Comparison of ENCODE assay signal across 1 cellular context in the genomic region with DNA sequence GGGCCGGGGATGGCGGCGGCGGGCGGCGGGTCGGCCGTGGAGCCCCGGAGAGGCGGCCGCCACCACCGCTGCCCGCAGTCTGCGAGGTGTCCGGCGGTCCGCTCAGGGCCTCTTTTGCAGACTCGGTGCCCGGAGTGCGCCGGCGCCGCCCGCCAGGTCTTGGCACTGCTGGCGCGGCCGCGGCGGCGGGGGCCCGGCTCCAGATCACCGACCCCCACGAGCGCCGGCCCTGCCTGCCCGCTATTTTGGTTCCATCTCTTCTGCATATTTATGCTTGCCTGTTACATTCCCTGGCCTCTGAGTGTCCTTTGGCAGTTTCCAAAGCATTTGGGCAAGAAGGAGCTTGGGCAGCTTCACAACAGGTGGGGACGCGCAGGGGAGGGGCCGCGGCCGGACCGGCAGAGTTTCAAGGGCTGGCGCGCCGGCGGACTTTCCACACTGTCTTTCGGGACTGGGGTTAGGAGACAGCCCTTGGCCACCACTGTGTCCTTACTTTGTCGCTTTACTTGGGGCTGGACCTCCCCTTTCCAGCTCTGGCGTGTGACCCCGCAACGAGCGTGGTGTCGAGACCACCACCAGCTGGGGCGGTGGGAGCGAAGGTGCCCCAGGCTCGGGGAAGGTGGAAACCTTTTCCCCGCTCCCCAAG.
TF ChIP-seq lines count a peak whose summit lies in the region.

No MANE protein-coding gene starts in this region.

TF ChIP-seq in K562, 482 proteins besides CTCF, POLR2A, EP300 and RAD21 (continues in another document):
- TF ChIP-seq MAZ (CRISPR knock-in tag; conservative IDR thresholded peaks at IDR 0.05 in 1 of 2, IDR thresholded peaks at IDR 0.05 in 1 of 2), result 0 out of 4 replicates have a peak, but pooled peaks of 1 of the 2 experiments have one; percentile 25
- peak in 1 of 2 experiments; percentile 34; a peak in 1 of 4 replicates for TF ChIP-seq TEAD1 (CRISPR knock-in tag; IDR thresholded peaks at IDR 0.05)
- TF ChIP-seq ZNF445 (CRISPR knock-in tag; IDR thresholded peaks at IDR 0.05; ENCODE audit: low read depth), result no peak
- peak; percentile 41; the same call in 1 of the 2 replicates for TF ChIP-seq SUPT5H (IDR thresholded peaks at IDR 0.05)
- TF ChIP-seq JUN (IDR thresholded peaks at IDR 0.05; ENCODE audit: borderline replicate concordance, low read depth, low read length), result no peak
- TF ChIP-seq JUN (CRISPR knock-in tag; IDR thresholded peaks at IDR 0.05; ENCODE audit: borderline replicate concordance), result no peak
- TF ChIP-seq NRF1 (conservative IDR thresholded peaks at IDR 0.05 in 1 of 2, IDR thresholded peaks at IDR 0.05 in 1 of 2), result peak; percentile 37 to 41; a peak in 2 of 4 replicates
- TF ChIP-seq BDP1 (IDR thresholded peaks at IDR 0.05; ENCODE audit: insufficient read depth, insufficient read length), result no peak
- no peak for TF ChIP-seq MAFK (IDR thresholded peaks at IDR 0.05; ENCODE audit: low read length)
- no peak for TF ChIP-seq KAT7 (CRISPR knock-in tag; IDR thresholded peaks at IDR 0.05; ENCODE audit: borderline replicate concordance)
- TF ChIP-seq MXI1 (IDR thresholded peaks at IDR 0.05; ENCODE audit: low read depth, low read length), result 0 out of 2 replicates have a peak, but pooled peaks have one; percentile 7
- no peak for TF ChIP-seq ASH1L (IDR thresholded peaks at IDR 0.05; ENCODE audit: borderline replicate concordance, low read depth, partially characterized antibody)
- TF ChIP-seq ZNF146 (CRISPR knock-in tag; IDR thresholded peaks at IDR 0.05; ENCODE audit: unreplicated experiment), result no peak
- no peak for TF ChIP-seq EHMT2 (IDR thresholded peaks at IDR 0.05)
- TF ChIP-seq ZNF408 (CRISPR knock-in tag; IDR thresholded peaks at IDR 0.05; ENCODE audit: low read depth), result no peak
- TF ChIP-seq, protein P1, sequence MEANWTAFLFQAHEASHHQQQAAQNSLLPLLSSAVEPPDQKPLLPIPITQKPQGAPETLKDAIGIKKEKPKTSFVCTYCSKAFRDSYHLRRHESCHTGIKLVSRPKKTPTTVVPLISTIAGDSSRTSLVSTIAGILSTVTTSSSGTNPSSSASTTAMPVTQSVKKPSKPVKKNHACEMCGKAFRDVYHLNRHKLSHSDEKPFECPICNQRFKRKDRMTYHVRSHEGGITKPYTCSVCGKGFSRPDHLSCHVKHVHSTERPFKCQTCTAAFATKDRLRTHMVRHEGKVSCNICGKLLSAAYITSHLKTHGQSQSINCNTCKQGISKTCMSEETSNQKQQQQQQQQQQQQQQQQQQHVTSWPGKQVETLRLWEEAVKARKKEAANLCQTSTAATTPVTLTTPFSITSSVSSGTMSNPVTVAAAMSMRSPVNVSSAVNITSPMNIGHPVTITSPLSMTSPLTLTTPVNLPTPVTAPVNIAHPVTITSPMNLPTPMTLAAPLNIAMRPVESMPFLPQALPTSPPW (CRISPR knock-in tag; IDR thresholded peaks at IDR 0.05), result 0 out of 2 replicates have a peak, but pooled peaks have one; percentile 15
- peak; percentile 50; the same call in 1 of the 2 replicates for TF ChIP-seq ZC3H4 (CRISPR knock-in tag; IDR thresholded peaks at IDR 0.05; ENCODE audit: borderline replicate concordance)
- TF ChIP-seq TEAD4 (IDR thresholded peaks at IDR 0.05; ENCODE audit: low read length), result no peak
- TF ChIP-seq TEAD4 (CRISPR knock-in tag; IDR thresholded peaks at IDR 0.05; ENCODE audit: borderline replicate concordance), result 0 out of 2 replicates have a peak, but pooled peaks have one; percentile 20
- TF ChIP-seq, protein P2, sequence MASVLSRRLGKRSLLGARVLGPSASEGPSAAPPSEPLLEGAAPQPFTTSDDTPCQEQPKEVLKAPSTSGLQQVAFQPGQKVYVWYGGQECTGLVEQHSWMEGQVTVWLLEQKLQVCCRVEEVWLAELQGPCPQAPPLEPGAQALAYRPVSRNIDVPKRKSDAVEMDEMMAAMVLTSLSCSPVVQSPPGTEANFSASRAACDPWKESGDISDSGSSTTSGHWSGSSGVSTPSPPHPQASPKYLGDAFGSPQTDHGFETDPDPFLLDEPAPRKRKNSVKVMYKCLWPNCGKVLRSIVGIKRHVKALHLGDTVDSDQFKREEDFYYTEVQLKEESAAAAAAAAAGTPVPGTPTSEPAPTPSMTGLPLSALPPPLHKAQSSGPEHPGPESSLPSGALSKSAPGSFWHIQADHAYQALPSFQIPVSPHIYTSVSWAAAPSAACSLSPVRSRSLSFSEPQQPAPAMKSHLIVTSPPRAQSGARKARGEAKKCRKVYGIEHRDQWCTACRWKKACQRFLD (CRISPR knock-in tag; IDR thresholded peaks at IDR 0.05), result no peak
- TF ChIP-seq, protein P3, sequence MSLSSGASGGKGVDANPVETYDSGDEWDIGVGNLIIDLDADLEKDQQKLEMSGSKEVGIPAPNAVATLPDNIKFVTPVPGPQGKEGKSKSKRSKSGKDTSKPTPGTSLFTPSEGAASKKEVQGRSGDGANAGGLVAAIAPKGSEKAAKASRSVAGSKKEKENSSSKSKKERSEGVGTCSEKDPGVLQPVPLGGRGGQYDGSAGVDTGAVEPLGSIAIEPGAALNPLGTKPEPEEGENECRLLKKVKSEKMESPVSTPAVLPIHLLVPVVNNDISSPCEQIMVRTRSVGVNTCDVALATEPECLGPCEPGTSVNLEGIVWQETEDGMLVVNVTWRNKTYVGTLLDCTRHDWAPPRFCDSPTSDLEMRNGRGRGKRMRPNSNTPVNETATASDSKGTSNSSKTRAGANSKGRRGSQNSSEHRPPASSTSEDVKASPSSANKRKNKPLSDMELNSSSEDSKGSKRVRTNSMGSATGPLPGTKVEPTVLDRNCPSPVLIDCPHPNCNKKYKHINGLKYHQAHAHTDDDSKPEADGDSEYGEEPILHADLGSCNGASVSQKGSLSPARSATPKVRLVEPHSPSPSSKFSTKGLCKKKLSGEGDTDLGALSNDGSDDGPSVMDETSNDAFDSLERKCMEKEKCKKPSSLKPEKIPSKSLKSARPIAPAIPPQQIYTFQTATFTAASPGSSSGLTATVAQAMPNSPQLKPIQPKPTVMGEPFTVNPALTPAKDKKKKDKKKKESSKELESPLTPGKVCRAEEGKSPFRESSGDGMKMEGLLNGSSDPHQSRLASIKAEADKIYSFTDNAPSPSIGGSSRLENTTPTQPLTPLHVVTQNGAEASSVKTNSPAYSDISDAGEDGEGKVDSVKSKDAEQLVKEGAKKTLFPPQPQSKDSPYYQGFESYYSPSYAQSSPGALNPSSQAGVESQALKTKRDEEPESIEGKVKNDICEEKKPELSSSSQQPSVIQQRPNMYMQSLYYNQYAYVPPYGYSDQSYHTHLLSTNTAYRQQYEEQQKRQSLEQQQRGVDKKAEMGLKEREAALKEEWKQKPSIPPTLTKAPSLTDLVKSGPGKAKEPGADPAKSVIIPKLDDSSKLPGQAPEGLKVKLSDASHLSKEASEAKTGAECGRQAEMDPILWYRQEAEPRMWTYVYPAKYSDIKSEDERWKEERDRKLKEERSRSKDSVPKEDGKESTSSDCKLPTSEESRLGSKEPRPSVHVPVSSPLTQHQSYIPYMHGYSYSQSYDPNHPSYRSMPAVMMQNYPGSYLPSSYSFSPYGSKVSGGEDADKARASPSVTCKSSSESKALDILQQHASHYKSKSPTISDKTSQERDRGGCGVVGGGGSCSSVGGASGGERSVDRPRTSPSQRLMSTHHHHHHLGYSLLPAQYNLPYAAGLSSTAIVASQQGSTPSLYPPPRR (CRISPR knock-in tag; IDR thresholded peaks at IDR 0.05; ENCODE audit: borderline replicate concordance), result no peak
- TF ChIP-seq TOE1 (IDR thresholded peaks at IDR 0.05; ENCODE audit: borderline replicate concordance), result no peak
- TF ChIP-seq TOE1 (CRISPR knock-in tag; IDR thresholded peaks at IDR 0.05; ENCODE audit: borderline replicate concordance, low read depth), result peak; percentile 18; the same call in 1 of the 2 replicates
- TF ChIP-seq CEBPZ (IDR thresholded peaks at IDR 0.05; ENCODE audit: borderline replicate concordance, low read depth, low read length), result no peak
- TF ChIP-seq NR2F6 (CRISPR knock-in tag; IDR thresholded peaks at IDR 0.05), result no peak
- TF ChIP-seq MEF2A (IDR thresholded peaks at IDR 0.05; ENCODE audit: control insufficient read depth, low read depth, low read length), result no peak
- no peak for TF ChIP-seq RBM14 (IDR thresholded peaks at IDR 0.05; ENCODE audit: borderline replicate concordance, insufficient read depth, low read depth, low read length)
- TF ChIP-seq L3MBTL2 (IDR thresholded peaks at IDR 0.05), result no peak
- no peak for TF ChIP-seq SNRNP70 (optimal IDR thresholded peaks at IDR 0.05; ENCODE audit: low read depth, low read length)
- TF ChIP-seq TFAP4 (CRISPR knock-in tag; IDR thresholded peaks at IDR 0.05; ENCODE audit: borderline replicate concordance), result peak; percentile 71
- TF ChIP-seq CXXC5 (CRISPR knock-in tag; IDR thresholded peaks at IDR 0.05), result no peak
- no peak for TF ChIP-seq ZNF507 (tag; conservative IDR thresholded peaks at IDR 0.05)
- TF ChIP-seq, protein P4, sequence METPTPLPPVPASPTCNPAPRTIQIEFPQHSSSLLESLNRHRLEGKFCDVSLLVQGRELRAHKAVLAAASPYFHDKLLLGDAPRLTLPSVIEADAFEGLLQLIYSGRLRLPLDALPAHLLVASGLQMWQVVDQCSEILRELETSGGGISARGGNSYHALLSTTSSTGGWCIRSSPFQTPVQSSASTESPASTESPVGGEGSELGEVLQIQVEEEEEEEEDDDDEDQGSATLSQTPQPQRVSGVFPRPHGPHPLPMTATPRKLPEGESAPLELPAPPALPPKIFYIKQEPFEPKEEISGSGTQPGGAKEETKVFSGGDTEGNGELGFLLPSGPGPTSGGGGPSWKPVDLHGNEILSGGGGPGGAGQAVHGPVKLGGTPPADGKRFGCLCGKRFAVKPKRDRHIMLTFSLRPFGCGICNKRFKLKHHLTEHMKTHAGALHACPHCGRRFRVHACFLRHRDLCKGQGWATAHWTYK (CRISPR knock-in tag; IDR thresholded peaks at IDR 0.05), result 0 out of 2 replicates have a peak, but pooled peaks have one; percentile 65
- no peak for TF ChIP-seq ZNF175 (CRISPR knock-in tag; IDR thresholded peaks at IDR 0.05; ENCODE audit: low read depth)
- TF ChIP-seq ZNF766 (CRISPR knock-in tag; conservative IDR thresholded peaks at IDR 0.05), result peak; percentile 10; the same call in 1 of the 2 replicates
- peak; percentile 40; the same call in 1 of the 2 replicates for TF ChIP-seq TAF7 (tag; IDR thresholded peaks at IDR 0.05)
- peak; percentile 16 for TF ChIP-seq KDM5B (IDR thresholded peaks at IDR 0.05; ENCODE audit: insufficient replicate concordance, low read depth, low read length)
- TF ChIP-seq, protein P5, sequence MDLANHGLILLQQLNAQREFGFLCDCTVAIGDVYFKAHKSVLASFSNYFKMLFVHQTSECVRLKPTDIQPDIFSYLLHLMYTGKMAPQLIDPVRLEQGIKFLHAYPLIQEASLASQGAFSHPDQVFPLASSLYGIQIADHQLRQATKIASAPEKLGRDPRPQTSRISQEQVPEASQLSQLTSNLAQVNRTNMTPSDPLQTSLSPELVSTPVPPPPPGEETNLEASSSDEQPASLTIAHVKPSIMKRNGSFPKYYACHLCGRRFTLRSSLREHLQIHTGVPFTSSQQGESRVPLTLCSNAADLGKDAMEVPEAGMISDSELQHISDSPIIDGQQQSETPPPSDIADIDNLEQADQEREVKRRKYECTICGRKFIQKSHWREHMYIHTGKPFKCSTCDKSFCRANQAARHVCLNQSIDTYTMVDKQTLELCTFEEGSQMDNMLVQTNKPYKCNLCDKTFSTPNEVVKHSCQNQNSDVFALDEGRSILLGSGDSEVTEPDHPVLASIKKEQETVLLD (IDR thresholded peaks at IDR 0.05), result no peak
- TF ChIP-seq, protein P6, sequence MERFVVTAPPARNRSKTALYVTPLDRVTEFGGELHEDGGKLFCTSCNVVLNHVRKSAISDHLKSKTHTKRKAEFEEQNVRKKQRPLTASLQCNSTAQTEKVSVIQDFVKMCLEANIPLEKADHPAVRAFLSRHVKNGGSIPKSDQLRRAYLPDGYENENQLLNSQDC (CRISPR knock-in tag; IDR thresholded peaks at IDR 0.05), result no peak
- TF ChIP-seq NR2C1 (IDR thresholded peaks at IDR 0.05), result no peak
- TF ChIP-seq NR2C1 (tag; IDR thresholded peaks at IDR 0.05), result no peak
- peak; percentile 72 for TF ChIP-seq POLR2G (IDR thresholded peaks at IDR 0.05; ENCODE audit: low read depth, low read length)
- TF ChIP-seq CREBBP (IDR thresholded peaks at IDR 0.05; ENCODE audit: low read depth, low read length), result no peak
- no peak for TF ChIP-seq ZNF780A (CRISPR knock-in tag; IDR thresholded peaks at IDR 0.05)
- 0 out of 2 replicates have a peak, but pooled peaks have one; percentile 33 for TF ChIP-seq SIN3B (IDR thresholded peaks at IDR 0.05; ENCODE audit: low read depth)
- no peak for TF ChIP-seq ESRRB (CRISPR knock-in tag; IDR thresholded peaks at IDR 0.05; ENCODE audit: borderline replicate concordance)
- TF ChIP-seq TCF7 (IDR thresholded peaks at IDR 0.05; ENCODE audit: borderline replicate concordance), result no peak
- no peak for TF ChIP-seq ID3 (CRISPR knock-in tag; IDR thresholded peaks at IDR 0.05)
- TF ChIP-seq ID3 (tag; IDR thresholded peaks at IDR 0.05), result no peak
- TF ChIP-seq RBFOX2 (IDR thresholded peaks at IDR 0.05; ENCODE audit: low read depth, low read length), result peak; percentile 85
- TF ChIP-seq SETDB1 (IDR thresholded peaks at IDR 0.05; ENCODE audit: low read length), result no peak
